In genomic region chr6:43687437-43688347, GRCh38 we compare ENCODE assay signal across 1 cellular context.
A peak's percentile ranks its signal among the peaks of the same experiment; 100 is the strongest.
TF ChIP-seq lines count a peak whose summit lies in the region.

TSS of gene MRPS18A (minus strand) at chr6:43687791. CDS start at chr6:43687779, 12 bp downstream.

TF ChIP-seq in K562, 482 proteins besides CTCF, POLR2A, EP300 and RAD21 (continued from another document and continues in another):
- no peak for TF ChIP-seq E4F1 (CRISPR knock-in tag; IDR thresholded peaks at IDR 0.05; ENCODE audit: borderline replicate concordance)
- 0 out of 2 replicates have a peak, but pooled peaks have one; percentile 27 for TF ChIP-seq ZNF583 (CRISPR knock-in tag; IDR thresholded peaks at IDR 0.05)
- no peak for TF ChIP-seq HNRNPK (IDR thresholded peaks at IDR 0.05; ENCODE audit: low read depth, low read length, poor library complexity, severe bottlenecking)
- no peak for TF ChIP-seq PTRF (tag; IDR thresholded peaks at IDR 0.05)
- peak; percentile 67; the same call in 1 of the 2 replicates for TF ChIP-seq DMBX1 (CRISPR knock-in tag; IDR thresholded peaks at IDR 0.05; ENCODE audit: borderline replicate concordance)
- TF ChIP-seq E2F5 (CRISPR knock-in tag; IDR thresholded peaks at IDR 0.05) = peak; percentile 55; the same call in 1 of the 2 replicates
- peak; percentile 54 for TF ChIP-seq CCNT2 (IDR thresholded peaks at IDR 0.05; ENCODE audit: borderline replicate concordance, extremely low read depth, insufficient read length, low read depth, low read length)
- 0 out of 2 replicates have a peak, but pooled peaks have one; percentile 7 for TF ChIP-seq SREBF1 (IDR thresholded peaks at IDR 0.05; ENCODE audit: borderline replicate concordance, low read depth, low read length)
- TF ChIP-seq ZNF785 (CRISPR knock-in tag; IDR thresholded peaks at IDR 0.05) = no peak
- no peak; the same call in 1 of the 2 replicates for TF ChIP-seq ZNF766 (CRISPR knock-in tag; conservative IDR thresholded peaks at IDR 0.05)
- no peak for TF ChIP-seq ZBTB49 (CRISPR knock-in tag; IDR thresholded peaks at IDR 0.05; ENCODE audit: borderline replicate concordance)
- 0 out of 2 replicates have a peak, but pooled peaks have one; percentile 26 for TF ChIP-seq KLF13 (tag; IDR thresholded peaks at IDR 0.05; ENCODE audit: borderline replicate concordance, low read depth)
- TF ChIP-seq SAFB2 (IDR thresholded peaks at IDR 0.05; ENCODE audit: borderline replicate concordance, low read depth, low read length, severe bottlenecking) = no peak
- TF ChIP-seq POLR2G (IDR thresholded peaks at IDR 0.05; ENCODE audit: low read depth, low read length) = peak; percentile 95
- TF ChIP-seq ZNF347 (CRISPR knock-in tag; IDR thresholded peaks at IDR 0.05; ENCODE audit: low read depth) = no peak
- TF ChIP-seq TSHZ1 (CRISPR knock-in tag; IDR thresholded peaks at IDR 0.05) = 0 out of 2 replicates have a peak, but pooled peaks have one; percentile 26
- no peak for TF ChIP-seq PYGO2 (tag; IDR thresholded peaks at IDR 0.05)
- no peak for TF ChIP-seq ZNF717 (CRISPR knock-in tag; IDR thresholded peaks at IDR 0.05)
- no peak for TF ChIP-seq RHOXF2B (CRISPR knock-in tag; conservative IDR thresholded peaks at IDR 0.05)
- no peak for TF ChIP-seq DPF2 (IDR thresholded peaks at IDR 0.05)
- no peak for TF ChIP-seq ZBTB8A (IDR thresholded peaks at IDR 0.05; ENCODE audit: partially characterized antibody)
- peak; percentile 62 for TF ChIP-seq ZFX (CRISPR knock-in tag; IDR thresholded peaks at IDR 0.05)
- no peak for TF ChIP-seq PHB2 (IDR thresholded peaks at IDR 0.05; ENCODE audit: low read depth)
- TF ChIP-seq ZEB2 (IDR thresholded peaks at IDR 0.05) = peak; percentile 83
- no peak for TF ChIP-seq ZNF830 (CRISPR knock-in tag; IDR thresholded peaks at IDR 0.05)
- peak in 1 of 2 experiments; percentile 78; a peak in 2 of 4 replicates for TF ChIP-seq HDAC1 (IDR thresholded peaks at IDR 0.05)
- TF ChIP-seq RERE (CRISPR knock-in tag; IDR thresholded peaks at IDR 0.05; ENCODE audit: borderline replicate concordance) = no peak
- TF ChIP-seq KAT7 (CRISPR knock-in tag; IDR thresholded peaks at IDR 0.05; ENCODE audit: borderline replicate concordance) = no peak; the same call in 1 of the 2 replicates
- TF ChIP-seq TGIF2 (CRISPR knock-in tag; IDR thresholded peaks at IDR 0.05) = peak; percentile 77; the same call in 1 of the 2 replicates
- no peak for TF ChIP-seq CBFA2T3 (IDR thresholded peaks at IDR 0.05)
- no peak for TF ChIP-seq CHD4 (IDR thresholded peaks at IDR 0.05; ENCODE audit: insufficient read depth, insufficient replicate concordance, low read depth, low read length, poor library complexity, severe bottlenecking)
- TF ChIP-seq PATZ1 (CRISPR knock-in tag; IDR thresholded peaks at IDR 0.05; ENCODE audit: borderline replicate concordance) = no peak
- TF ChIP-seq POLR2AphosphoS5 (IDR thresholded peaks at IDR 0.05; ENCODE audit: control insufficient read depth, insufficient read depth, low read depth, low read length) = peak; percentile 88
- TF ChIP-seq GABPA (tag; conservative IDR thresholded peaks at IDR 0.05; ENCODE audit: low read depth) = peak; percentile 98
- TF ChIP-seq SOX6 (IDR thresholded peaks at IDR 0.05) = 0 out of 2 replicates have a peak, but pooled peaks have one; percentile 0
- TF ChIP-seq PREB (CRISPR knock-in tag; IDR thresholded peaks at IDR 0.05) = peak; percentile 71; the same call in 1 of the 2 replicates
- peak; percentile 65 for TF ChIP-seq ATF3 (IDR thresholded peaks at IDR 0.05)
- 0 out of 2 replicates have a peak, but pooled peaks have one; percentile 57 for TF ChIP-seq ATF3 (CRISPR knock-in tag; conservative IDR thresholded peaks at IDR 0.05)
- TF ChIP-seq HDAC3 (IDR thresholded peaks at IDR 0.05; ENCODE audit: borderline replicate concordance, partially characterized antibody) = no peak
- TF ChIP-seq NR2C1 (IDR thresholded peaks at IDR 0.05) = peak; percentile 98
- peak; percentile 99 for TF ChIP-seq NR2C1 (tag; IDR thresholded peaks at IDR 0.05)
- TF ChIP-seq ZNF232 (CRISPR knock-in tag; IDR thresholded peaks at IDR 0.05) = no peak
